17 cellular contexts compared by ENCODE assay signal in the genomic region with DNA sequence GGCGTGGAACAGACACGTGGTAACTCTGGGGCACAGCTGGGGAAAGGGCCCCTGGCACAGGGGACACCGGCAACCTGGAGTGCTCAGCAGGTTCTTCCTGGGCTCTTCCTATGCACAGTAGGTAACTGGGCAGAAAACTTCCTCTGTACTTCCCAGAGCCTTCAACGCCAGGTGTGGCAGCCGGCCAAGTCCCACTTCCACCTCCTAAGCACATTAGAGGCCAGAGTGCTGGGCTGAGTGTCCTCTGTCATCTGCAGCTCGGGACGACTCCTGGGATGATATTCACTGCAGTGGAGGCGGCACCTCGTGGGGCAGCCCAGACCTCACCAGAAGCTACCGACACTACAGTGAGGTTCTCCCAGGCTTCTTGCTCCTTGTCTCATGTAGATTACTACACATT.
DNase-seq lines count a peak whose midpoint lies in the region; ATAC-seq and TF ChIP-seq lines count a peak whose summit lies in the region.
"Had no signal": no experiment of that assay in that cellular context is flagged by ENCODE, and none has a peak within 500 bp of the region (broad histone marks: within the 10 kb centered on the region; RNA-seq: fewer than 3 reads in every experiment).

No MANE protein-coding gene starts in this region.

- H3K4me3 ChIP-seq in thyroid gland (replicated peaks in 1 of 3), result no peak overlapping the region
- H3K4me3 ChIP-seq: A549 had no signal

- peaks cover 9 to 20% of the 10 kb centered on the region in 2 donors for H3K4me1 ChIP-seq in thyroid gland
- H3K4me1 ChIP-seq: A549 had no signal

- H3K4me1 Mint-ChIP-seq in memory B cell, result peaks cover 23% of the 10 kb centered on the region

- peak in 1 of 2 donors; percentile 2 for TF ChIP-seq POLR2A in thyroid gland (IDR thresholded peaks at IDR 0.05)

- WGBS in thyroid gland, 2 donors, result 60 to 62% methylated on average over 8 to 10 of the region's 10 CpGs

- DNase-seq in Right ventricle myocardium superior, result peak; percentile 67
- no peak for DNase-seq in Right ventricle myocardium inferior (ENCODE audit: missing footprints)
- no peak for DNase-seq in epithelial cell of prostate (ENCODE audit: low read depth, low spot score)
- DNase-seq in memory B cell (ENCODE audit: low spot score in 2 of 2), result no peak
- DNase-seq in thyroid gland, result peak; percentile 54 to 55
- no peak for DNase-seq in central memory CD4-positive, alpha-beta T cell
- no peak for DNase-seq in HUDEP-2 (lab: John Stamatoyannopoulos, UW; ENCODE audit: unreplicated experiment in 76 of 76)
- no peak for DNase-seq in germinal center (ENCODE audit: low spot score)
- DNase-seq: KBM-7, NCI-H2107, NCI-H226, NCI-H526 treated with DMSO at 0.1 percent for 48 hours, OCI-M1 had no signal

- intact Hi-C loops in Right ventricle myocardium superior (cut with DNase I), result no loop called here
- intact Hi-C loops in Right ventricle myocardium inferior (cut with DNase I), result loop anchor here (10.0 kb wide), 1 partner anchor 168 kb away; a partner anchor contains a TSS
- intact Hi-C loops in thyroid gland (cut with DNase I), result no loop called here

- no peak for TF ChIP-seq CTCF in thyroid gland (IDR thresholded peaks at IDR 0.05)

- no peak overlapping the region for H3K4me3 Mint-ChIP-seq in memory B cell

- no peaks in the 10 kb centered on the region for H3K27me3 ChIP-seq in thyroid gland

- peaks cover 39% of the 10 kb centered on the region for H3K36me3 Mint-ChIP-seq in memory B cell

- no peaks in the 10 kb centered on the region for H3K9me3 Mint-ChIP-seq in memory B cell

- H3K27ac ChIP-seq in epithelial cell of prostate (peak overlapping the region; percentile 10), thyroid gland (peak overlapping the region in 2 of 3 donors; percentile 10 to 57)
- H3K27ac ChIP-seq: A549, C4-2B, RWPE1 had no signal

- no peaks in the 10 kb centered on the region for H3K9me3 ChIP-seq in thyroid gland
- H3K9me3 ChIP-seq: A549 had no signal

- ATAC-seq in Right ventricle myocardium superior (ENCODE audit: poor library complexity) (peak; percentile 47), Right ventricle myocardium inferior (no peak), memory B cell (ENCODE audit: low read depth) (no peak)
- ATAC-seq: A549, HCT116 had no signal

- H3K27ac Mint-ChIP-seq in memory B cell, result peak overlapping the region; percentile 93

- H3K27me3 Mint-ChIP-seq in memory B cell, result no peaks in the 10 kb centered on the region

- peaks cover 55 to 66% of the 10 kb centered on the region in 2 donors for H3K36me3 ChIP-seq in thyroid gland

Comparison
In these comparisons a context has a peak if more than half of its experiments do, and no peak if none do; other contexts are left out.
1. DNase-seq: peak in Right ventricle myocardium superior (single experiment) and thyroid gland (2 of 2); none in Right ventricle myocardium inferior (single experiment), epithelial cell of prostate (single experiment), memory B cell (0 of 2), central memory CD4-positive, alpha-beta T cell (single experiment), HUDEP-2 (0 of 76) and germinal center (single experiment).